In the genomic region with DNA sequence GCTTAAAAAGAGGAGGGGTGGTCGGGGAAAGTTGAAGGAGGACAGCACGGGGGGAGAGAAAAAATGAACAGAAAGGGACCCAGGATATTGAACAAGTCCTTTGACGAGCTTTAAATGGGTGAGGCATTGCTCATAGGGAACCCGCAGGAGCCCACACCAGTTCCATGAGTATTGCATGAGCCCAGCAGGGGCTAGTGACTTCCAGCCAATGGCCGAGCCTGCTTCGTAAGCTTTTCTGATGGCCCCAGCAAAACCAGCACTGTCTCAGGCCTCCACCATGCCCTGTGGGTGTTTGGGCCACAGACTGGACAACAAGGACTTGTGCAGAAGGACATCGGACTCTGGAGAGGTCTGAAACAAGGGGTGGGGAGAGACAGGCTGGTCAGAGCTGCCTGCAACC, we compare ENCODE assay signal across 9 cellular contexts.
A peak's percentile ranks its signal among the peaks of the same experiment; 100 is the strongest.
DNase-seq lines count a peak whose midpoint lies in the region; ATAC-seq, FAIRE-seq and TF ChIP-seq lines count a peak whose summit lies in the region.
"Had no signal": no experiment of that assay in that cellular context is flagged by ENCODE, and none has a peak within 500 bp of the region (broad histone marks: within the 10 kb centered on the region; RNA-seq: fewer than 3 reads in every experiment).

No MANE protein-coding gene starts in this region.

- H3K27ac ChIP-seq in keratinocyte (ENCODE audit: control insufficient read depth, insufficient read depth, low read length), result peak overlapping the region; percentile 97
- peak overlapping the region; percentile 93 for H3K27ac ChIP-seq in subcutaneous abdominal adipose tissue (ENCODE audit: low read depth, low read length)
- H3K27ac ChIP-seq: 22Rv1 had no signal

- dilution Hi-C loops in keratinocyte (cut with MboI; ENCODE audit: extremely low pct_ligation_motif_present, low sequenced_read_pairs), result no loop called here

- no peaks in the 10 kb centered on the region for H4K20me1 ChIP-seq in keratinocyte (ENCODE audit: control insufficient read depth, extremely low read depth, insufficient read depth, low read length)

- H3K27me3 ChIP-seq in keratinocyte (ENCODE audit: control insufficient read depth, extremely low read depth, insufficient read depth, low read length) (no peaks in the 10 kb centered on the region), subcutaneous abdominal adipose tissue (ENCODE audit: control insufficient read depth in 5 of 5, insufficient read depth in 4 of 5, low read length in 5 of 5) (no peaks in the 10 kb centered on the region)

- no peaks in the 10 kb centered on the region for H3K36me3 Mint-ChIP-seq in activated naive CD8-positive, alpha-beta T cell

- H3K4me1 Mint-ChIP-seq in activated naive CD8-positive, alpha-beta T cell (ENCODE audit: low read depth), result peaks cover 69% of the 10 kb centered on the region

- H3K9me3 Mint-ChIP-seq in activated naive CD8-positive, alpha-beta T cell (ENCODE audit: low read depth), result no peaks in the 10 kb centered on the region

- peak overlapping the region; percentile 74 for H3K4me3 Mint-ChIP-seq in activated naive CD8-positive, alpha-beta T cell

- peak overlapping the region; percentile 91 for H3K27ac Mint-ChIP-seq in activated naive CD8-positive, alpha-beta T cell

- H3K36me3 ChIP-seq in keratinocyte (ENCODE audit: control insufficient read depth in 2 of 2, extremely low read depth in 1 of 2, insufficient read depth in 2 of 2, low read length in 2 of 2) (no peaks in the 10 kb centered on the region), subcutaneous abdominal adipose tissue (ENCODE audit: control insufficient read depth in 5 of 5, insufficient read depth in 5 of 5, low read length in 5 of 5) (no peaks in the 10 kb centered on the region)

- H3K9ac ChIP-seq in keratinocyte (ENCODE audit: control insufficient read depth, extremely low read depth, insufficient read depth, low read length) (peak overlapping the region; percentile 64), subcutaneous abdominal adipose tissue (ENCODE audit: low read length in 5 of 5) (peak overlapping the region in 4 of 5 donors; percentile 21 to 56 (median 50))

- H3K9me3 ChIP-seq in keratinocyte (ENCODE audit: control insufficient read depth, low read depth, low read length) (peaks cover 5% of the 10 kb centered on the region), subcutaneous abdominal adipose tissue (ENCODE audit: control insufficient read depth in 5 of 5, low read length in 5 of 5) (no peaks in the 10 kb centered on the region)

- H3K4me1 ChIP-seq in keratinocyte (ENCODE audit: control insufficient read depth, extremely low read depth, insufficient read depth, low read length), result peaks cover 87% of the 10 kb centered on the region
- peaks cover 19 to 54% (median 52%) of the 10 kb centered on the region in 5 donors for H3K4me1 ChIP-seq in subcutaneous abdominal adipose tissue (ENCODE audit: control insufficient read depth in 5 of 5, insufficient read depth in 5 of 5, low read length in 5 of 5)

- H3K79me2 ChIP-seq in keratinocyte (ENCODE audit: control insufficient read depth, insufficient read depth, low read length), result no peaks in the 10 kb centered on the region

- no peak overlapping the region for H2AFZ ChIP-seq in keratinocyte (ENCODE audit: control insufficient read depth, low read length)

- no peak overlapping the region for H3K4me3 ChIP-seq in keratinocyte (ENCODE audit: control insufficient read depth in 2 of 3, extremely low read depth in 1 of 3, insufficient read depth in 2 of 3, low read depth in 1 of 3, low read length in 3 of 3)
- H3K4me3 ChIP-seq in subcutaneous abdominal adipose tissue (ENCODE audit: low read depth in 1 of 5, low read length in 5 of 5), result peak overlapping the region in 2 of 5 donors; percentile 17 to 18

- no peak for FAIRE-seq in keratinocyte (lab: Jason Lieb, UNC)

- no peaks in the 10 kb centered on the region for H3K9me1 ChIP-seq in keratinocyte (ENCODE audit: control insufficient read depth, extremely low read depth, insufficient read depth, low read length)

- H3K27me3 Mint-ChIP-seq in activated naive CD8-positive, alpha-beta T cell, result no peaks in the 10 kb centered on the region

- no peak for TF ChIP-seq CTCF in keratinocyte (optimal IDR thresholded peaks at IDR 0.05 in 1 of 3, IDR thresholded peaks at IDR 0.05 in 1 of 3, conservative IDR thresholded peaks at IDR 0.05 in 1 of 3; ENCODE audit: extremely low read depth in 1 of 3, insufficient read depth in 2 of 3, low read length in 3 of 3)

- no peak for ATAC-seq in HG03439 (IDR thresholded peaks at IDR 0.05; ENCODE audit: unreplicated experiment)

- DNase-seq in SIG-M5 treated with dmso at 0.1 percent for 504 hours (lab: John Stamatoyannopoulos, UW; ENCODE audit: unreplicated experiment) (peak; percentile 26), SIG-M5 (lab: John Stamatoyannopoulos, UW) (no peak), keratinocyte (ENCODE audit: low read depth, low spot score) (no peak), kidney tubule cell (ENCODE audit: low spot score) (no peak)
- DNase-seq in activated CD4-positive, alpha-beta T cell treated with anti-CD3 and anti-CD28 coated beads, Interleukin-2, amount 50 U/mL, for 1 hour, result no peak

- peak overlapping the region; percentile 38 for H3K4me2 ChIP-seq in keratinocyte (ENCODE audit: control insufficient read depth, extremely low read depth, insufficient read depth, low read depth, low read length)
